In the genomic region with DNA sequence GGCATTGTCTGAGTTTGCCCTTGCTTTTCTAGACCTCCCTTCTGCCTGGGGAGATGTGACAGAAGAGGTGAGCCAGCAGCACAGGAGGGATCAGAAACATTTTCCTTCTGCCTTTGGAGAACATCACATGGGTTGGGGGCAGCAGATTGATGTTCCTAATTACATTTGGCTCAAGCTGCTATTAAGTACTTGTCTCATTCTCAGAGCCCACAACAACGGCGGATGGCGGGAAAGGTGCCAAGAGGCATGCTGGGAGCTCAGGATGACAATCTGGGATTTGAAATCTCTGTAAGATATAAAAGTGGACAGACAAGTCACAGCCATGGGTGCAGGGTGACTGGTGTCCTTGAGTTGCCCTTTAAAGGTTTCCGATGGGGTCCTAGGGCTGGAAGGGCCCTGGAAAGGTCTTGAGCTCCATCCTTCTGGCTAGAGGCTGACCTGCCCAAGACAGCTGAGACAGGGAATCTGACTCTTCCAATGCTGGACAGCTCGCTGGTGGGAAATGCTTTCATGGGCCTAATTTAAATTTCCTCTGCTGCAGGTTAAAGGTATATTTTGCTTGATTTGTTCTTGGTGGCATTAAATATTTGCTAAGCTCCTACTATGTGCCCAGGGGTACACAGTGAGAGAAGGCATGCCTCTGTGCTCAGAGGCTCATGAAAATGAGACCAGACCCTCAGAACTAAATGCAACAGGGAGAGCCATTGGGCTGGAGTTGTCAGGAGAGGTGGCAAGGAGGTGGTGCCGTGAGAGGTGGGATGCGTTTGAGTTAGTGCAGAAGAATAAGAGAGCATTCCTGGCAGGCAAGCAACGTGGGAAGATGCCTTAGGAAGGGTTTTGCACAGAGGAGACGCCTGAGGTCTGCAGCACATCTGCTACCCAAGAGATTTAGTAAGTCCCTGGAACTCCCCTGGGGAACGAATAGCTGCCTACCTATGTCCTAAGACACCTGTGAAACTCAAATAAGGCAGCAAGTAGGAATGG, we compare ENCODE assay signal across 2 cellular contexts.
TF ChIP-seq lines count a peak whose summit lies in the region.

No MANE protein-coding gene starts in this region.

TF ChIP-seq in SK-N-SH, 30 proteins besides CTCF, POLR2A, EP300 and RAD21 (continued from another document):
- TF ChIP-seq, protein P1, sequence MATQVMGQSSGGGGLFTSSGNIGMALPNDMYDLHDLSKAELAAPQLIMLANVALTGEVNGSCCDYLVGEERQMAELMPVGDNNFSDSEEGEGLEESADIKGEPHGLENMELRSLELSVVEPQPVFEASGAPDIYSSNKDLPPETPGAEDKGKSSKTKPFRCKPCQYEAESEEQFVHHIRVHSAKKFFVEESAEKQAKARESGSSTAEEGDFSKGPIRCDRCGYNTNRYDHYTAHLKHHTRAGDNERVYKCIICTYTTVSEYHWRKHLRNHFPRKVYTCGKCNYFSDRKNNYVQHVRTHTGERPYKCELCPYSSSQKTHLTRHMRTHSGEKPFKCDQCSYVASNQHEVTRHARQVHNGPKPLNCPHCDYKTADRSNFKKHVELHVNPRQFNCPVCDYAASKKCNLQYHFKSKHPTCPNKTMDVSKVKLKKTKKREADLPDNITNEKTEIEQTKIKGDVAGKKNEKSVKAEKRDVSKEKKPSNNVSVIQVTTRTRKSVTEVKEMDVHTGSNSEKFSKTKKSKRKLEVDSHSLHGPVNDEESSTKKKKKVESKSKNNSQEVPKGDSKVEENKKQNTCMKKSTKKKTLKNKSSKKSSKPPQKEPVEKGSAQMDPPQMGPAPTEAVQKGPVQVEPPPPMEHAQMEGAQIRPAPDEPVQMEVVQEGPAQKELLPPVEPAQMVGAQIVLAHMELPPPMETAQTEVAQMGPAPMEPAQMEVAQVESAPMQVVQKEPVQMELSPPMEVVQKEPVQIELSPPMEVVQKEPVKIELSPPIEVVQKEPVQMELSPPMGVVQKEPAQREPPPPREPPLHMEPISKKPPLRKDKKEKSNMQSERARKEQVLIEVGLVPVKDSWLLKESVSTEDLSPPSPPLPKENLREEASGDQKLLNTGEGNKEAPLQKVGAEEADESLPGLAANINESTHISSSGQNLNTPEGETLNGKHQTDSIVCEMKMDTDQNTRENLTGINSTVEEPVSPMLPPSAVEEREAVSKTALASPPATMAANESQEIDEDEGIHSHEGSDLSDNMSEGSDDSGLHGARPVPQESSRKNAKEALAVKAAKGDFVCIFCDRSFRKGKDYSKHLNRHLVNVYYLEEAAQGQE (IDR thresholded peaks at IDR 0.05; ENCODE audit: low read depth, low read length) = peak; percentile 50; the same call in 1 of the 2 replicates

TF ChIP-seq in SK-N-SH treated with all-trans-retinoic acid at 6 μM for 48 hours, 23 proteins besides CTCF, POLR2A, EP300 and RAD21 (continued from another document):
- TF ChIP-seq, protein P2, sequence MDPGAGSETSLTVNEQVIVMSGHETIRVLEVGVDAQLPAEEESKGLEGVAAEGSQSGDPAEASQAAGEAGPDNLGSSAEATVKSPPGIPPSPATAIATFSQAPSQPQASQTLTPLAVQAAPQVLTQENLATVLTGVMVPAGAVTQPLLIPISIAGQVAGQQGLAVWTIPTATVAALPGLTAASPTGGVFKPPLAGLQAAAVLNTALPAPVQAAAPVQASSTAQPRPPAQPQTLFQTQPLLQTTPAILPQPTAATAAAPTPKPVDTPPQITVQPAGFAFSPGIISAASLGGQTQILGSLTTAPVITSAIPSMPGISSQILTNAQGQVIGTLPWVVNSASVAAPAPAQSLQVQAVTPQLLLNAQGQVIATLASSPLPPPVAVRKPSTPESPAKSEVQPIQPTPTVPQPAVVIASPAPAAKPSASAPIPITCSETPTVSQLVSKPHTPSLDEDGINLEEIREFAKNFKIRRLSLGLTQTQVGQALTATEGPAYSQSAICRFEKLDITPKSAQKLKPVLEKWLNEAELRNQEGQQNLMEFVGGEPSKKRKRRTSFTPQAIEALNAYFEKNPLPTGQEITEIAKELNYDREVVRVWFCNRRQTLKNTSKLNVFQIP (CRISPR knock-in tag; IDR thresholded peaks at IDR 0.05; ENCODE audit: borderline replicate concordance, low read depth) = no peak
- TF ChIP-seq, protein P3, sequence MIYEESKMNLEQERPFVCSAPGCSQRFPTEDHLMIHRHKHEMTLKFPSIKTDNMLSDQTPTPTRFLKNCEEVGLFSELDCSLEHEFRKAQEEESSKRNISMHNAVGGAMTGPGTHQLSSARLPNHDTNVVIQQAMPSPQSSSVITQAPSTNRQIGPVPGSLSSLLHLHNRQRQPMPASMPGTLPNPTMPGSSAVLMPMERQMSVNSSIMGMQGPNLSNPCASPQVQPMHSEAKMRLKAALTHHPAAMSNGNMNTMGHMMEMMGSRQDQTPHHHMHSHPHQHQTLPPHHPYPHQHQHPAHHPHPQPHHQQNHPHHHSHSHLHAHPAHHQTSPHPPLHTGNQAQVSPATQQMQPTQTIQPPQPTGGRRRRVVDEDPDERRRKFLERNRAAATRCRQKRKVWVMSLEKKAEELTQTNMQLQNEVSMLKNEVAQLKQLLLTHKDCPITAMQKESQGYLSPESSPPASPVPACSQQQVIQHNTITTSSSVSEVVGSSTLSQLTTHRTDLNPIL (CRISPR knock-in tag; IDR thresholded peaks at IDR 0.05; ENCODE audit: low read depth) = no peak
- TF ChIP-seq GLIS3 (CRISPR knock-in tag; IDR thresholded peaks at IDR 0.05) (no peak), ZC3H10 (CRISPR knock-in tag; IDR thresholded peaks at IDR 0.05) (no peak), ARNTL (CRISPR knock-in tag; IDR thresholded peaks at IDR 0.05; ENCODE audit: borderline replicate concordance, low read depth) (no peak), TCF4 (CRISPR knock-in tag; IDR thresholded peaks at IDR 0.05; ENCODE audit: borderline replicate concordance) (no peak), SNAI2 (CRISPR knock-in tag; IDR thresholded peaks at IDR 0.05) (no peak), TOX (CRISPR knock-in tag; IDR thresholded peaks at IDR 0.05; ENCODE audit: borderline replicate concordance) (no peak), ZNF70 (CRISPR knock-in tag; IDR thresholded peaks at IDR 0.05) (no peak), ZNF8 (CRISPR knock-in tag; IDR thresholded peaks at IDR 0.05) (no peak), BACH2 (CRISPR knock-in tag; IDR thresholded peaks at IDR 0.05; ENCODE audit: borderline replicate concordance) (no peak), ZNF565 (CRISPR knock-in tag; conservative IDR thresholded peaks at IDR 0.05; ENCODE audit: low read depth) (no peak)
- TF ChIP-seq, protein P4, sequence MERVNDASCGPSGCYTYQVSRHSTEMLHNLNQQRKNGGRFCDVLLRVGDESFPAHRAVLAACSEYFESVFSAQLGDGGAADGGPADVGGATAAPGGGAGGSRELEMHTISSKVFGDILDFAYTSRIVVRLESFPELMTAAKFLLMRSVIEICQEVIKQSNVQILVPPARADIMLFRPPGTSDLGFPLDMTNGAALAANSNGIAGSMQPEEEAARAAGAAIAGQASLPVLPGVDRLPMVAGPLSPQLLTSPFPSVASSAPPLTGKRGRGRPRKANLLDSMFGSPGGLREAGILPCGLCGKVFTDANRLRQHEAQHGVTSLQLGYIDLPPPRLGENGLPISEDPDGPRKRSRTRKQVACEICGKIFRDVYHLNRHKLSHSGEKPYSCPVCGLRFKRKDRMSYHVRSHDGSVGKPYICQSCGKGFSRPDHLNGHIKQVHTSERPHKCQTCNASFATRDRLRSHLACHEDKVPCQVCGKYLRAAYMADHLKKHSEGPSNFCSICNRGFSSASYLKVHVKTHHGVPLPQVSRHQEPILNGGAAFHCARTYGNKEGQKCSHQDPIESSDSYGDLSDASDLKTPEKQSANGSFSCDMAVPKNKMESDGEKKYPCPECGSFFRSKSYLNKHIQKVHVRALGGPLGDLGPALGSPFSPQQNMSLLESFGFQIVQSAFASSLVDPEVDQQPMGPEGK (CRISPR knock-in tag; IDR thresholded peaks at IDR 0.05; ENCODE audit: borderline replicate concordance) = no peak
- TF ChIP-seq, protein P5, sequence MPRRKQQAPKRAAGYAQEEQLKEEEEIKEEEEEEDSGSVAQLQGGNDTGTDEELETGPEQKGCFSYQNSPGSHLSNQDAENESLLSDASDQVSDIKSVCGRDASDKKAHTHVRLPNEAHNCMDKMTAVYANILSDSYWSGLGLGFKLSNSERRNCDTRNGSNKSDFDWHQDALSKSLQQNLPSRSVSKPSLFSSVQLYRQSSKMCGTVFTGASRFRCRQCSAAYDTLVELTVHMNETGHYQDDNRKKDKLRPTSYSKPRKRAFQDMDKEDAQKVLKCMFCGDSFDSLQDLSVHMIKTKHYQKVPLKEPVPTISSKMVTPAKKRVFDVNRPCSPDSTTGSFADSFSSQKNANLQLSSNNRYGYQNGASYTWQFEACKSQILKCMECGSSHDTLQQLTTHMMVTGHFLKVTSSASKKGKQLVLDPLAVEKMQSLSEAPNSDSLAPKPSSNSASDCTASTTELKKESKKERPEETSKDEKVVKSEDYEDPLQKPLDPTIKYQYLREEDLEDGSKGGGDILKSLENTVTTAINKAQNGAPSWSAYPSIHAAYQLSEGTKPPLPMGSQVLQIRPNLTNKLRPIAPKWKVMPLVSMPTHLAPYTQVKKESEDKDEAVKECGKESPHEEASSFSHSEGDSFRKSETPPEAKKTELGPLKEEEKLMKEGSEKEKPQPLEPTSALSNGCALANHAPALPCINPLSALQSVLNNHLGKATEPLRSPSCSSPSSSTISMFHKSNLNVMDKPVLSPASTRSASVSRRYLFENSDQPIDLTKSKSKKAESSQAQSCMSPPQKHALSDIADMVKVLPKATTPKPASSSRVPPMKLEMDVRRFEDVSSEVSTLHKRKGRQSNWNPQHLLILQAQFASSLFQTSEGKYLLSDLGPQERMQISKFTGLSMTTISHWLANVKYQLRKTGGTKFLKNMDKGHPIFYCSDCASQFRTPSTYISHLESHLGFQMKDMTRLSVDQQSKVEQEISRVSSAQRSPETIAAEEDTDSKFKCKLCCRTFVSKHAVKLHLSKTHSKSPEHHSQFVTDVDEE (CRISPR knock-in tag; IDR thresholded peaks at IDR 0.05) = no peak
